ENCODE assay signal across 18 cellular contexts in genomic region chr13:106446011-106446410, GRCh38.
DNase-seq lines count a peak whose midpoint lies in the region; TF ChIP-seq lines count a peak whose summit lies in the region.
"Had no signal": no experiment of that assay in that cellular context is flagged by ENCODE, and none has a peak within 500 bp of the region (broad histone marks: within the 10 kb centered on the region; RNA-seq: fewer than 3 reads in every experiment).

No MANE protein-coding gene starts in this region.

- peaks cover 16% of the 10 kb centered on the region for H3K9me3 Mint-ChIP-seq in nephron progenitor cell
- H3K9me3 Mint-ChIP-seq: stimulated activated naive CD8-positive, alpha-beta T cell treated with anti-CD3 and anti-CD28 coated beads, Interleukin-15, Interleukin-2, amounts not matched to agents 100 ng/mL and 50 ng/mL, for 24 hours had no signal

- peak overlapping the region in 10 of 11 experiments; percentile 2 to 70 (median 54); a peak in 19 of 22 replicates for H3K4me2 ChIP-seq in BLaER1 treated with 17β-estradiol and CSF1 and Interleukin-3, amounts not matched to agents 10 nM and 100 nM

- H3K9ac ChIP-seq in BLaER1 treated with 17β-estradiol and CSF1 and Interleukin-3, amounts not matched to agents 10 nM and 100 nM, result no peak overlapping the region

- peak; percentile 19 for DNase-seq in LHCN-M2 (ENCODE audit: low read depth)
- peak; percentile 29 for DNase-seq in epithelial cell of esophagus (ENCODE audit: low read depth)
- DNase-seq in nephron progenitor cell, result peak; percentile 18
- no peak for DNase-seq in NCI-H146 treated with DMSO at 0.1 percent for 48 hours (lab: John Stamatoyannopoulos, UW; ENCODE audit: unreplicated experiment)
- no peak for DNase-seq in inferior parietal cortex (ENCODE audit: extremely low spot score)
- DNase-seq in activated CD4-positive, CD25-positive, alpha-beta regulatory T cell treated with anti-CD3 and anti-CD28 coated beads, Interleukin-2, amount 50 U/mL, for 72 hours, result no peak
- DNase-seq in RWPE1 (ENCODE audit: low spot score), result no peak
- DNase-seq: activated CD4-positive, alpha-beta T cell treated with anti-CD3 and anti-CD28 coated beads for 4 hours; activated gamma-delta T cell; colonic mucosa; Kasumi-1; left ventricle myocardium superior; NCI-H1417; sigmoid colon; stimulated activated CD4-positive, alpha-beta T cell treated with anti-CD3 and anti-CD28 coated beads, Interleukin-2, amount 100 ng/mL, for 24 hours; transverse colon had no signal

- H3K4me3 Mint-ChIP-seq in nephron progenitor cell, result no peak overlapping the region
- H3K4me3 Mint-ChIP-seq: stimulated activated naive CD8-positive, alpha-beta T cell treated with anti-CD3 and anti-CD28 coated beads, Interleukin-15, Interleukin-2, amounts not matched to agents 100 ng/mL and 50 ng/mL, for 24 hours had no signal

- peaks cover 6% of the 10 kb centered on the region for H3K36me3 Mint-ChIP-seq in nephron progenitor cell (ENCODE audit: low read depth)

- POLR2A ChIA-PET in RWPE1 (lab: Yijun Ruan, JAX; ENCODE audit: low non-redundant PET), result no interaction called here

- peaks cover 14 to 24% (median 17%) of the 10 kb centered on the region in 11 experiments for H3K9me3 ChIP-seq in BLaER1 treated with 17β-estradiol and CSF1 and Interleukin-3, amounts not matched to agents 10 nM and 100 nM (replicated peaks in 1 of 11)
- H3K9me3 ChIP-seq: colonic mucosa, sigmoid colon, transverse colon had no signal

- peaks cover 7 to 49% (median 36%) of the 10 kb centered on the region in 10 experiments; a peak in 19 of 20 replicates for H3K4me1 ChIP-seq in BLaER1 treated with 17β-estradiol and CSF1 and Interleukin-3, amounts not matched to agents 10 nM and 100 nM
- H3K4me1 ChIP-seq: colonic mucosa, sigmoid colon, transverse colon had no signal

- H3K27me3 Mint-ChIP-seq in nephron progenitor cell (ENCODE audit: low read depth, poor library complexity), result peaks cover 4% of the 10 kb centered on the region

- H3K4me1 Mint-ChIP-seq in nephron progenitor cell, result peaks cover 45% of the 10 kb centered on the region

- TF ChIP-seq CTCF in epithelial cell of esophagus (IDR thresholded peaks at IDR 0.05; ENCODE audit: insufficient read depth, low read depth, low read length, missing control alignments) (no peak), nephron progenitor cell (IDR thresholded peaks at IDR 0.05) (no peak), RWPE1 (conservative IDR thresholded peaks at IDR 0.05; ENCODE audit: low read depth) (no peak)

- CTCF ChIA-PET in RWPE1 (lab: Yijun Ruan, JAX), result no interaction called here

- peak overlapping the region; percentile 52 for H3K27ac Mint-ChIP-seq in nephron progenitor cell
- H3K27ac Mint-ChIP-seq: stimulated activated naive CD8-positive, alpha-beta T cell treated with anti-CD3 and anti-CD28 coated beads, Interleukin-15, Interleukin-2, amounts not matched to agents 100 ng/mL and 50 ng/mL, for 24 hours had no signal

- no peaks in the 10 kb centered on the region for H4K20me1 ChIP-seq in BLaER1 treated with 17β-estradiol and CSF1 and Interleukin-3, amounts not matched to agents 10 nM and 100 nM

- H3K27ac ChIP-seq in BLaER1 treated with 17β-estradiol and CSF1 and Interleukin-3, amounts not matched to agents 10 nM and 100 nM, result no peak overlapping the region
- H3K27ac ChIP-seq in RWPE1, result no peak overlapping the region
- H3K27ac ChIP-seq: colonic mucosa, sigmoid colon, transverse colon had no signal

- no peak overlapping the region for H3K4me3 ChIP-seq in BLaER1 treated with 17β-estradiol and CSF1 and Interleukin-3, amounts not matched to agents 10 nM and 100 nM
- H3K4me3 ChIP-seq in epithelial cell of esophagus (ENCODE audit: low read length), result no peak overlapping the region
- H3K4me3 ChIP-seq: colonic mucosa, sigmoid colon, transverse colon had no signal

- H3K27me3 ChIP-seq in BLaER1 treated with 17β-estradiol and CSF1 and Interleukin-3, amounts not matched to agents 10 nM and 100 nM, result no peaks in the 10 kb centered on the region
- H3K27me3 ChIP-seq: colonic mucosa, sigmoid colon, transverse colon had no signal

- H3K36me3 ChIP-seq in BLaER1 treated with 17β-estradiol and CSF1 and Interleukin-3, amounts not matched to agents 10 nM and 100 nM, result no peaks in the 10 kb centered on the region
- H3K36me3 ChIP-seq: colonic mucosa, sigmoid colon, transverse colon had no signal

Comparison
In these comparisons a context has a peak if more than half of its experiments do, and no peak if none do; other contexts are left out.
1. DNase-seq: peak in LHCN-M2 (single experiment), epithelial cell of esophagus (single experiment) and nephron progenitor cell (single experiment); none in NCI-H146 treated with DMSO at 0.1 percent for 48 hours (single experiment), inferior parietal cortex (single experiment), activated CD4-positive, CD25-positive, alpha-beta regulatory T cell treated with anti-CD3 and anti-CD28 coated beads, Interleukin-2, amount 50 U/mL, for 72 hours (single experiment) and RWPE1 (single experiment).